9 cellular contexts compared by ENCODE assay signal in the genomic region with DNA sequence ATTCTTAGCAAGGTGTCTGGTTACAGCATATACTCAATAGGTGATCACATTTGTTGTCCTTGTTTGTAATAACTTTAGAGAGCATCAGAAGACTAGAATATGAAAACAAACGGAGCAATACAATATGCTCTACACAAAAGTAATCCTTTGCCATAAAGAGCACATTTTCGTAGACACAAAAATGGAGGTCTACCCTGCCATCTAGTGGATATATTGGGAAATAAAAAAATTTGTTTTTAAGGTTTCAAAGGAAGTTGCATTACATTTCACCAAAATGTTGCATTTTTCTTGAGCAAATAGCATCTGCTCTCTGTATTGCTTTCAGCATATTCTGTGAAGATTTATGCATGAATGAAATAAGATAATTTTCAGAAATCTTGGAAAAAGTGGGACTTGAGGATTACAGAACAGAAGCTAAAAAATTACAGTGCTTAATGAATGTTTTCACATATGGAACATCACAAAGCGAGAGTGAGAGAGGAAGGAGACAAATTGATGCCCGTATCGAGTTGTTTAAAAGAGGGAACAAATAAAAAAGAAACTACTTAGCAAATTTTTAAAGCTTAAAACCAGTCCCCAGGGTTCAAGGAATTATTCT.
A peak's percentile ranks its signal among the peaks of the same experiment; 100 is the strongest.
DNase-seq lines count a peak whose midpoint lies in the region; ATAC-seq, FAIRE-seq and TF ChIP-seq lines count a peak whose summit lies in the region.
"Had no signal": no experiment of that assay in that cellular context is flagged by ENCODE, and none has a peak within 500 bp of the region (broad histone marks: within the 10 kb centered on the region; RNA-seq: fewer than 3 reads in every experiment).

No MANE protein-coding gene starts in this region.

- H3K4me3 Mint-ChIP-seq in nephron progenitor cell, result no peak overlapping the region
- H3K4me3 Mint-ChIP-seq: naive thymus-derived CD4-positive, alpha-beta T cell had no signal

- DNase-seq in D721Med (ENCODE audit: insufficient read length, low spot score) (no peak), NCI-H446 treated with DMSO at 0.1 percent for 48 hours (lab: John Stamatoyannopoulos, UW) (peak; percentile 2), dermis blood vessel endothelial cell (peak; percentile 60), nephron progenitor cell (no peak), activated gamma-delta T cell treated with Interleukin-2 at 50 U/mL for 16 hours (no peak)

- H3K27me3 Mint-ChIP-seq in nephron progenitor cell (ENCODE audit: low read depth, poor library complexity), result peaks cover 3% of the 10 kb centered on the region

- H3K27ac Mint-ChIP-seq in nephron progenitor cell, result no peak overlapping the region
- H3K27ac Mint-ChIP-seq: naive thymus-derived CD4-positive, alpha-beta T cell had no signal

- H3K4me1 Mint-ChIP-seq in nephron progenitor cell, result peaks cover 9% of the 10 kb centered on the region
- H3K4me1 Mint-ChIP-seq: naive thymus-derived CD4-positive, alpha-beta T cell had no signal

- no peaks in the 10 kb centered on the region for H3K9me3 Mint-ChIP-seq in nephron progenitor cell
- H3K9me3 Mint-ChIP-seq: naive thymus-derived CD4-positive, alpha-beta T cell had no signal

- peak; percentile 64 for ATAC-seq in GM21529 (IDR thresholded peaks at IDR 0.05; ENCODE audit: unreplicated experiment)
- ATAC-seq in HG03354 (IDR thresholded peaks at IDR 0.05; ENCODE audit: poor library complexity, severe bottlenecking, unreplicated experiment), result no peak
- ATAC-seq in activated CD4-positive, CD25-positive, alpha-beta regulatory T cell treated with anti-CD3 and anti-CD28 coated beads, Interleukin-2, amount 50 U/mL, for 24 hours, result no peak
- ATAC-seq: naive thymus-derived CD4-positive, alpha-beta T cell had no signal

- TF ChIP-seq CTCF in D721Med (IDR thresholded peaks at IDR 0.05; ENCODE audit: insufficient read depth, missing control alignments) (peak; percentile 76), nephron progenitor cell (IDR thresholded peaks at IDR 0.05) (peak; percentile 65)

- FAIRE-seq in D721Med (lab: Jason Lieb, UNC), result no peak

- H3K36me3 Mint-ChIP-seq in nephron progenitor cell (ENCODE audit: low read depth), result no peaks in the 10 kb centered on the region
- H3K36me3 Mint-ChIP-seq: naive thymus-derived CD4-positive, alpha-beta T cell had no signal

Comparison
In these comparisons a context has a peak if more than half of its experiments do, and no peak if none do; other contexts are left out.
1. DNase-seq: peak in NCI-H446 treated with DMSO at 0.1 percent for 48 hours (single experiment) and dermis blood vessel endothelial cell (single experiment); none in D721Med (single experiment), nephron progenitor cell (single experiment) and activated gamma-delta T cell treated with Interleukin-2 at 50 U/mL for 16 hours (single experiment).